In the genomic region with DNA sequence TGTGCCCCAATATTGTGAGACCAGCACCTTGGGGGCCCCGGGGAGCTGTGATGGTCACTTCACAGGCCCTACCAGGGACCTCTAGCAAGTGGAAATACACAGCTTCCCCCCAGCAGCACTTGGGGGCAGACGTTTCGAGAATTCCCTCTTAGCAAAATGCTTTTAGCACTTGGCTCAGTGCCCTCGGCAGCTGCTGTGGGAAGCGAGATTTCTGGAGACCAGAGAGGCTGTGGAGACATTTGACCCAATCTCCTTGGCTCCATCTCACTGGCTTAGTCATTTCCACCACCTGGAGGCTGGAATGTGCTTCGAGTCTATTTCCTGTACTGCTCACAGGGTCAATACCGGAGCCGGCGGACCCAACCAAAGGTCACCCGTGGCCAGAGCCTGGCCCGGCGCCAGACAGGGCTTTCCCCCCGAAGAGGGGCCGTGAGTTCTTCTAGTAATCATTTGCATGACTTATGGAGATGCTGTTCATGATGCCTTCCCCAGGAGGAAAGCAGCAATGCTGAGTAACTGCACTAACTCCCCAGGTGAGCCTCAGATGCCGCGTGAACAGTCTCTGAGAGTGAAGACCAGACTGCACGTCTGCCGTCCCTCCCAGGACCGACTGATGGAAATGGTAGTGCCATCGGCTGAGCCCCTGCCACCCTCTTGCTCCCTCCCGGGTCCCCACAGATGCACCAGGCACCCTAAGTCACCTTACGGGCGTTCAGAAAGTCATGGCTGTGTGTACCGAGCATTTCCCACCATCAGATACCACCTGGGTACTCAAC, we compare ENCODE assay signal across 1 cellular context.
TF ChIP-seq lines count a peak whose summit lies in the region.

No MANE protein-coding gene starts in this region.

TF ChIP-seq in HepG2, 621 proteins besides CTCF, POLR2A, EP300 and RAD21 (continued from another document and continues in another):
- TF ChIP-seq, protein P1, sequence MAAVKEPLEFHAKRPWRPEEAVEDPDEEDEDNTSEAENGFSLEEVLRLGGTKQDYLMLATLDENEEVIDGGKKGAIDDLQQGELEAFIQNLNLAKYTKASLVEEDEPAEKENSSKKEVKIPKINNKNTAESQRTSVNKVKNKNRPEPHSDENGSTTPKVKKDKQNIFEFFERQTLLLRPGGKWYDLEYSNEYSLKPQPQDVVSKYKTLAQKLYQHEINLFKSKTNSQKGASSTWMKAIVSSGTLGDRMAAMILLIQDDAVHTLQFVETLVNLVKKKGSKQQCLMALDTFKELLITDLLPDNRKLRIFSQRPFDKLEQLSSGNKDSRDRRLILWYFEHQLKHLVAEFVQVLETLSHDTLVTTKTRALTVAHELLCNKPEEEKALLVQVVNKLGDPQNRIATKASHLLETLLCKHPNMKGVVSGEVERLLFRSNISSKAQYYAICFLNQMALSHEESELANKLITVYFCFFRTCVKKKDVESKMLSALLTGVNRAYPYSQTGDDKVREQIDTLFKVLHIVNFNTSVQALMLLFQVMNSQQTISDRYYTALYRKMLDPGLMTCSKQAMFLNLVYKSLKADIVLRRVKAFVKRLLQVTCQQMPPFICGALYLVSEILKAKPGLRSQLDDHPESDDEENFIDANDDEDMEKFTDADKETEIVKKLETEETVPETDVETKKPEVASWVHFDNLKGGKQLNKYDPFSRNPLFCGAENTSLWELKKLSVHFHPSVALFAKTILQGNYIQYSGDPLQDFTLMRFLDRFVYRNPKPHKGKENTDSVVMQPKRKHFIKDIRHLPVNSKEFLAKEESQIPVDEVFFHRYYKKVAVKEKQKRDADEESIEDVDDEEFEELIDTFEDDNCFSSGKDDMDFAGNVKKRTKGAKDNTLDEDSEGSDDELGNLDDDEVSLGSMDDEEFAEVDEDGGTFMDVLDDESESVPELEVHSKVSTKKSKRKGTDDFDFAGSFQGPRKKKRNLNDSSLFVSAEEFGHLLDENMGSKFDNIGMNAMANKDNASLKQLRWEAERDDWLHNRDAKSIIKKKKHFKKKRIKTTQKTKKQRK (IDR thresholded peaks at IDR 0.05; ENCODE audit: low read length): no peak
- TF ChIP-seq, protein P2, sequence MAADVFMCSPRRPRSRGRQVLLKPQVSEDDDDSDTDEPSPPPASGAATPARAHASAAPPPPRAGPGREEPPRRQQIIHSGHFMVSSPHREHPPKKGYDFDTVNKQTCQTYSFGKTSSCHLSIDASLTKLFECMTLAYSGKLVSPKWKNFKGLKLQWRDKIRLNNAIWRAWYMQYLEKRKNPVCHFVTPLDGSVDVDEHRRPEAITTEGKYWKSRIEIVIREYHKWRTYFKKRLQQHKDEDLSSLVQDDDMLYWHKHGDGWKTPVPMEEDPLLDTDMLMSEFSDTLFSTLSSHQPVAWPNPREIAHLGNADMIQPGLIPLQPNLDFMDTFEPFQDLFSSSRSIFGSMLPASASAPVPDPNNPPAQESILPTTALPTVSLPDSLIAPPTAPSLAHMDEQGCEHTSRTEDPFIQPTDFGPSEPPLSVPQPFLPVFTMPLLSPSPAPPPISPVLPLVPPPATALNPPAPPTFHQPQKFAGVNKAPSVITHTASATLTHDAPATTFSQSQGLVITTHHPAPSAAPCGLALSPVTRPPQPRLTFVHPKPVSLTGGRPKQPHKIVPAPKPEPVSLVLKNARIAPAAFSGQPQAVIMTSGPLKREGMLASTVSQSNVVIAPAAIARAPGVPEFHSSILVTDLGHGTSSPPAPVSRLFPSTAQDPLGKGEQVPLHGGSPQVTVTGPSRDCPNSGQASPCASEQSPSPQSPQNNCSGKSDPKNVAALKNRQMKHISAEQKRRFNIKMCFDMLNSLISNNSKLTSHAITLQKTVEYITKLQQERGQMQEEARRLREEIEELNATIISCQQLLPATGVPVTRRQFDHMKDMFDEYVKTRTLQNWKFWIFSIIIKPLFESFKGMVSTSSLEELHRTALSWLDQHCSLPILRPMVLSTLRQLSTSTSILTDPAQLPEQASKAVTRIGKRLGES (CRISPR knock-in tag; IDR thresholded peaks at IDR 0.05; ENCODE audit: borderline replicate concordance): no peak
- no peak for TF ChIP-seq CHD4 (IDR thresholded peaks at IDR 0.05; ENCODE audit: borderline replicate concordance, low read length)
- peak; percentile 75 for TF ChIP-seq HDAC2 (CRISPR knock-in tag; IDR thresholded peaks at IDR 0.05)
- no peak for TF ChIP-seq ARNT2 (CRISPR knock-in tag; IDR thresholded peaks at IDR 0.05; ENCODE audit: low read depth)
- no peak for TF ChIP-seq JUND (CRISPR knock-in tag; IDR thresholded peaks at IDR 0.05)
- TF ChIP-seq, protein P3, sequence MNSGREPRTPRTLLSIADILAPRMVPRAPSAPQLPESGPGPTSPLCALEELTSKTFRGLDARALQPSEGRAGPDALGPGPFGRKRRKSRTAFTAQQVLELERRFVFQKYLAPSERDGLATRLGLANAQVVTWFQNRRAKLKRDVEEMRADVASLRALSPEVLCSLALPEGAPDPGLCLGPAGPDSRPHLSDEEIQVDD (CRISPR knock-in tag; IDR thresholded peaks at IDR 0.05; ENCODE audit: borderline replicate concordance): no peak
- TF ChIP-seq TCF12 (IDR thresholded peaks at IDR 0.05): no peak
- TF ChIP-seq TCF12 (CRISPR knock-in tag; IDR thresholded peaks at IDR 0.05): no peak
- TF ChIP-seq, protein P4, sequence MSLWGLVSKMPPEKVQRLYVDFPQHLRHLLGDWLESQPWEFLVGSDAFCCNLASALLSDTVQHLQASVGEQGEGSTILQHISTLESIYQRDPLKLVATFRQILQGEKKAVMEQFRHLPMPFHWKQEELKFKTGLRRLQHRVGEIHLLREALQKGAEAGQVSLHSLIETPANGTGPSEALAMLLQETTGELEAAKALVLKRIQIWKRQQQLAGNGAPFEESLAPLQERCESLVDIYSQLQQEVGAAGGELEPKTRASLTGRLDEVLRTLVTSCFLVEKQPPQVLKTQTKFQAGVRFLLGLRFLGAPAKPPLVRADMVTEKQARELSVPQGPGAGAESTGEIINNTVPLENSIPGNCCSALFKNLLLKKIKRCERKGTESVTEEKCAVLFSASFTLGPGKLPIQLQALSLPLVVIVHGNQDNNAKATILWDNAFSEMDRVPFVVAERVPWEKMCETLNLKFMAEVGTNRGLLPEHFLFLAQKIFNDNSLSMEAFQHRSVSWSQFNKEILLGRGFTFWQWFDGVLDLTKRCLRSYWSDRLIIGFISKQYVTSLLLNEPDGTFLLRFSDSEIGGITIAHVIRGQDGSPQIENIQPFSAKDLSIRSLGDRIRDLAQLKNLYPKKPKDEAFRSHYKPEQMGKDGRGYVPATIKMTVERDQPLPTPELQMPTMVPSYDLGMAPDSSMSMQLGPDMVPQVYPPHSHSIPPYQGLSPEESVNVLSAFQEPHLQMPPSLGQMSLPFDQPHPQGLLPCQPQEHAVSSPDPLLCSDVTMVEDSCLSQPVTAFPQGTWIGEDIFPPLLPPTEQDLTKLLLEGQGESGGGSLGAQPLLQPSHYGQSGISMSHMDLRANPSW (CRISPR knock-in tag; IDR thresholded peaks at IDR 0.05; ENCODE audit: borderline replicate concordance): no peak
- peak; percentile 79 for TF ChIP-seq ZEB1 (IDR thresholded peaks at IDR 0.05; ENCODE audit: insufficient replicate concordance, low read depth)
- no peak for TF ChIP-seq CBX1 (IDR thresholded peaks at IDR 0.05; ENCODE audit: low read depth)
- no peak for TF ChIP-seq AKAP8 (CRISPR knock-in tag; IDR thresholded peaks at IDR 0.05)
- TF ChIP-seq ZNF780A (CRISPR knock-in tag; IDR thresholded peaks at IDR 0.05): no peak
- no peak for TF ChIP-seq ZNF10 (CRISPR knock-in tag; IDR thresholded peaks at IDR 0.05; ENCODE audit: borderline replicate concordance, low read depth)
- no peak for TF ChIP-seq ZNF749 (CRISPR knock-in tag; IDR thresholded peaks at IDR 0.05; ENCODE audit: borderline replicate concordance)
- peak; percentile 68 for TF ChIP-seq ELF1 (CRISPR knock-in tag; IDR thresholded peaks at IDR 0.05)
- no peak for TF ChIP-seq HCFC1 (IDR thresholded peaks at IDR 0.05; ENCODE audit: low read depth, low read length)
- TF ChIP-seq U2AF2 (IDR thresholded peaks at IDR 0.05; ENCODE audit: low read depth, low read length): no peak
- TF ChIP-seq PCBP1 (IDR thresholded peaks at IDR 0.05; ENCODE audit: borderline replicate concordance, low read depth, low read length): no peak
- no peak for TF ChIP-seq CCAR2 (optimal IDR thresholded peaks at IDR 0.05; ENCODE audit: low read depth, low read length)
- TF ChIP-seq FLYWCH1 (CRISPR knock-in tag; IDR thresholded peaks at IDR 0.05): no peak
- no peak; the same call in none of the 2 replicates for TF ChIP-seq ZNF768 (CRISPR knock-in tag; IDR thresholded peaks at IDR 0.05)
- TF ChIP-seq IKZF1 (IDR thresholded peaks at IDR 0.05): no peak
- TF ChIP-seq, protein P5, sequence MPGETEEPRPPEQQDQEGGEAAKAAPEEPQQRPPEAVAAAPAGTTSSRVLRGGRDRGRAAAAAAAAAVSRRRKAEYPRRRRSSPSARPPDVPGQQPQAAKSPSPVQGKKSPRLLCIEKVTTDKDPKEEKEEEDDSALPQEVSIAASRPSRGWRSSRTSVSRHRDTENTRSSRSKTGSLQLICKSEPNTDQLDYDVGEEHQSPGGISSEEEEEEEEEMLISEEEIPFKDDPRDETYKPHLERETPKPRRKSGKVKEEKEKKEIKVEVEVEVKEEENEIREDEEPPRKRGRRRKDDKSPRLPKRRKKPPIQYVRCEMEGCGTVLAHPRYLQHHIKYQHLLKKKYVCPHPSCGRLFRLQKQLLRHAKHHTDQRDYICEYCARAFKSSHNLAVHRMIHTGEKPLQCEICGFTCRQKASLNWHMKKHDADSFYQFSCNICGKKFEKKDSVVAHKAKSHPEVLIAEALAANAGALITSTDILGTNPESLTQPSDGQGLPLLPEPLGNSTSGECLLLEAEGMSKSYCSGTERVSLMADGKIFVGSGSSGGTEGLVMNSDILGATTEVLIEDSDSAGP (CRISPR knock-in tag; IDR thresholded peaks at IDR 0.05; ENCODE audit: borderline replicate concordance): peak; percentile 75
- TF ChIP-seq PAWR (CRISPR knock-in tag; IDR thresholded peaks at IDR 0.05; ENCODE audit: borderline replicate concordance): no peak
- TF ChIP-seq RBM22 (optimal IDR thresholded peaks at IDR 0.05; ENCODE audit: low read length): no peak
- no peak for TF ChIP-seq ZMYM2 (CRISPR knock-in tag; IDR thresholded peaks at IDR 0.05)
- no peak for TF ChIP-seq YY1 (IDR thresholded peaks at IDR 0.05; ENCODE audit: insufficient read depth, insufficient replicate concordance, low read depth, low read length)
- TF ChIP-seq YEATS4 (CRISPR knock-in tag; IDR thresholded peaks at IDR 0.05; ENCODE audit: borderline replicate concordance): peak; percentile 45; the same call in 1 of the 2 replicates
- no peak for TF ChIP-seq ZFAT (CRISPR knock-in tag; conservative IDR thresholded peaks at IDR 0.05)
- TF ChIP-seq CEBPG (CRISPR knock-in tag; IDR thresholded peaks at IDR 0.05): no peak
- TF ChIP-seq HMG20B (CRISPR knock-in tag; conservative IDR thresholded peaks at IDR 0.05): no peak
- TF ChIP-seq, protein P6, sequence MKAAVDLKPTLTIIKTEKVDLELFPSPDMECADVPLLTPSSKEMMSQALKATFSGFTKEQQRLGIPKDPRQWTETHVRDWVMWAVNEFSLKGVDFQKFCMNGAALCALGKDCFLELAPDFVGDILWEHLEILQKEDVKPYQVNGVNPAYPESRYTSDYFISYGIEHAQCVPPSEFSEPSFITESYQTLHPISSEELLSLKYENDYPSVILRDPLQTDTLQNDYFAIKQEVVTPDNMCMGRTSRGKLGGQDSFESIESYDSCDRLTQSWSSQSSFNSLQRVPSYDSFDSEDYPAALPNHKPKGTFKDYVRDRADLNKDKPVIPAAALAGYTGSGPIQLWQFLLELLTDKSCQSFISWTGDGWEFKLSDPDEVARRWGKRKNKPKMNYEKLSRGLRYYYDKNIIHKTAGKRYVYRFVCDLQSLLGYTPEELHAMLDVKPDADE (CRISPR knock-in tag; IDR thresholded peaks at IDR 0.05): no peak
- no peak for TF ChIP-seq ZNF615 (CRISPR knock-in tag; IDR thresholded peaks at IDR 0.05; ENCODE audit: borderline replicate concordance)
- TF ChIP-seq SMAD1 (CRISPR knock-in tag; IDR thresholded peaks at IDR 0.05; ENCODE audit: borderline replicate concordance, low read depth): no peak
- TF ChIP-seq ZNF260 (CRISPR knock-in tag; IDR thresholded peaks at IDR 0.05; ENCODE audit: borderline replicate concordance, low read depth): no peak
- TF ChIP-seq NR2F2 (IDR thresholded peaks at IDR 0.05; ENCODE audit: borderline replicate concordance, low read depth): 0 out of 2 replicates have a peak, but pooled peaks have one; percentile 45
- TF ChIP-seq, protein P7, sequence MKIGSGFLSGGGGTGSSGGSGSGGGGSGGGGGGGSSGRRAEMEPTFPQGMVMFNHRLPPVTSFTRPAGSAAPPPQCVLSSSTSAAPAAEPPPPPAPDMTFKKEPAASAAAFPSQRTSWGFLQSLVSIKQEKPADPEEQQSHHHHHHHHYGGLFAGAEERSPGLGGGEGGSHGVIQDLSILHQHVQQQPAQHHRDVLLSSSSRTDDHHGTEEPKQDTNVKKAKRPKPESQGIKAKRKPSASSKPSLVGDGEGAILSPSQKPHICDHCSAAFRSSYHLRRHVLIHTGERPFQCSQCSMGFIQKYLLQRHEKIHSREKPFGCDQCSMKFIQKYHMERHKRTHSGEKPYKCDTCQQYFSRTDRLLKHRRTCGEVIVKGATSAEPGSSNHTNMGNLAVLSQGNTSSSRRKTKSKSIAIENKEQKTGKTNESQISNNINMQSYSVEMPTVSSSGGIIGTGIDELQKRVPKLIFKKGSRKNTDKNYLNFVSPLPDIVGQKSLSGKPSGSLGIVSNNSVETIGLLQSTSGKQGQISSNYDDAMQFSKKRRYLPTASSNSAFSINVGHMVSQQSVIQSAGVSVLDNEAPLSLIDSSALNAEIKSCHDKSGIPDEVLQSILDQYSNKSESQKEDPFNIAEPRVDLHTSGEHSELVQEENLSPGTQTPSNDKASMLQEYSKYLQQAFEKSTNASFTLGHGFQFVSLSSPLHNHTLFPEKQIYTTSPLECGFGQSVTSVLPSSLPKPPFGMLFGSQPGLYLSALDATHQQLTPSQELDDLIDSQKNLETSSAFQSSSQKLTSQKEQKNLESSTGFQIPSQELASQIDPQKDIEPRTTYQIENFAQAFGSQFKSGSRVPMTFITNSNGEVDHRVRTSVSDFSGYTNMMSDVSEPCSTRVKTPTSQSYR (CRISPR knock-in tag; IDR thresholded peaks at IDR 0.05; ENCODE audit: borderline replicate concordance): peak; percentile 35; the same call in 1 of the 2 replicates
- no peak for TF ChIP-seq ZNF326 (CRISPR knock-in tag; IDR thresholded peaks at IDR 0.05; ENCODE audit: borderline replicate concordance)
- no peak for TF ChIP-seq SAFB2 (CRISPR knock-in tag; IDR thresholded peaks at IDR 0.05; ENCODE audit: borderline replicate concordance, low read depth)
- TF ChIP-seq TAF15 (IDR thresholded peaks at IDR 0.05; ENCODE audit: low read depth, low read length, poor library complexity, severe bottlenecking): no peak
- TF ChIP-seq GZF1 (CRISPR knock-in tag; IDR thresholded peaks at IDR 0.05): no peak
